ENCODE assay signal across 8 cellular contexts in genomic region chr1:154760469-154760933, GRCh38.
DNase-seq lines count a peak whose midpoint lies in the region; ATAC-seq and TF ChIP-seq lines count a peak whose summit lies in the region.

No MANE protein-coding gene starts in this region.

- H3K9me3 ChIP-seq in HUES48 (ENCODE audit: control insufficient read depth, insufficient read depth, low read length) = no peaks in the 10 kb centered on the region

- peaks cover 9% of the 10 kb centered on the region for H3K27me3 ChIP-seq in HUES48 (ENCODE audit: control insufficient read depth, insufficient read depth, low read length)

- H3K9ac ChIP-seq in HUES48 (ENCODE audit: low read depth, low read length) = no peak overlapping the region

- DNase-seq in COLO829 (ENCODE audit: low spot score) (peak; percentile 36), cardiac fibroblast (ENCODE audit: low read depth in 2 of 2) (no peak), left lobe of liver (ENCODE audit: low spot score) (peak; percentile 78), OCI-M2 (lab: John Stamatoyannopoulos, UW; ENCODE audit: unreplicated experiment) (no peak)
- DNase-seq in stimulated activated CD4-positive, alpha-beta T cell treated with anti-CD3 and anti-CD28 coated beads, TNF-alpha, amount 100 ng/mL, for 48 hours (ENCODE audit: low read depth in 3 of 3) = peak; percentile 67 to 84 (median 68)

- ATAC-seq in activated CD4-positive, CD25-positive, alpha-beta regulatory T cell treated with anti-CD3 and anti-CD28 coated beads, Interleukin-2, amount 50 U/mL, for 24 hours = peak; percentile 95 to 96
- peak; percentile 100 for ATAC-seq in left lobe of liver
- no peak for ATAC-seq in HG02840 (IDR thresholded peaks at IDR 0.05; ENCODE audit: low FRiP score, unreplicated experiment)

- H3K36me3 ChIP-seq in HUES48 (ENCODE audit: control insufficient read depth, insufficient read depth, low read length) = no peaks in the 10 kb centered on the region

- H3K4me3 ChIP-seq in HUES48 (ENCODE audit: low read depth, low read length) = peak overlapping the region; percentile 73
- no peak overlapping the region for H3K4me3 ChIP-seq in cardiac fibroblast (replicated peaks in 1 of 2; ENCODE audit: low read depth in 2 of 2, low read length in 2 of 2)

- no peak overlapping the region for H3K27ac ChIP-seq in HUES48 (ENCODE audit: low read depth, low read length)

- TF ChIP-seq CTCF in cardiac fibroblast (IDR thresholded peaks at IDR 0.05; ENCODE audit: low read depth, low read length) = peak; percentile 47

- no peaks in the 10 kb centered on the region for H3K4me1 ChIP-seq in HUES48 (ENCODE audit: control insufficient read depth, insufficient read depth, low read length)

Comparison
In these comparisons a context has a peak if more than half of its experiments do, and no peak if none do; other contexts are left out.
1. DNase-seq: peak in COLO829 (single experiment), left lobe of liver (single experiment) and stimulated activated CD4-positive, alpha-beta T cell treated with anti-CD3 and anti-CD28 coated beads, TNF-alpha, amount 100 ng/mL, for 48 hours (3 of 3); none in cardiac fibroblast (0 of 2) and OCI-M2 (single experiment).